Comparison of ENCODE assay signal across 1 cellular context in genomic region chr5:180862645-180863044, GRCh38.
TF ChIP-seq lines count a peak whose summit lies in the region.

No MANE protein-coding gene starts in this region.

TF ChIP-seq in K562, 482 proteins besides CTCF, POLR2A, EP300 and RAD21:
- TF ChIP-seq ZBTB8A (IDR thresholded peaks at IDR 0.05; ENCODE audit: partially characterized antibody), result no peak
- no peak for TF ChIP-seq NCOA1 (IDR thresholded peaks at IDR 0.05; ENCODE audit: low read depth)
- TF ChIP-seq L3MBTL2 (IDR thresholded peaks at IDR 0.05), result peak; percentile 49; the same call in 1 of the 2 replicates
- no peak for TF ChIP-seq LARP7 (IDR thresholded peaks at IDR 0.05)
- no peak for TF ChIP-seq TFAP4 (CRISPR knock-in tag; IDR thresholded peaks at IDR 0.05; ENCODE audit: borderline replicate concordance)
- TF ChIP-seq NFIC (IDR thresholded peaks at IDR 0.05), result peak; percentile 44
- TF ChIP-seq NFATC3 (IDR thresholded peaks at IDR 0.05), result no peak
- peak; percentile 22; the same call in 1 of the 2 replicates for TF ChIP-seq ZNF785 (CRISPR knock-in tag; IDR thresholded peaks at IDR 0.05)
- TF ChIP-seq RUNX1 (IDR thresholded peaks at IDR 0.05; ENCODE audit: low read depth), result no peak
- TF ChIP-seq ZBTB1 (CRISPR knock-in tag; IDR thresholded peaks at IDR 0.05; ENCODE audit: borderline replicate concordance, low read depth), result no peak
- TF ChIP-seq ZBTB7A (IDR thresholded peaks at IDR 0.05; ENCODE audit: borderline replicate concordance, control insufficient read depth, low read depth, low read length), result peak; percentile 65; the same call in 1 of the 2 replicates
- no peak for TF ChIP-seq ZNF717 (CRISPR knock-in tag; IDR thresholded peaks at IDR 0.05)
- TF ChIP-seq TBP (optimal IDR thresholded peaks at IDR 0.05; ENCODE audit: low read depth, low read length), result no peak
TF ChIP-seq in K562: peak in this region for 4.
